ENCODE assay signal across 31 cellular contexts in the genomic region with DNA sequence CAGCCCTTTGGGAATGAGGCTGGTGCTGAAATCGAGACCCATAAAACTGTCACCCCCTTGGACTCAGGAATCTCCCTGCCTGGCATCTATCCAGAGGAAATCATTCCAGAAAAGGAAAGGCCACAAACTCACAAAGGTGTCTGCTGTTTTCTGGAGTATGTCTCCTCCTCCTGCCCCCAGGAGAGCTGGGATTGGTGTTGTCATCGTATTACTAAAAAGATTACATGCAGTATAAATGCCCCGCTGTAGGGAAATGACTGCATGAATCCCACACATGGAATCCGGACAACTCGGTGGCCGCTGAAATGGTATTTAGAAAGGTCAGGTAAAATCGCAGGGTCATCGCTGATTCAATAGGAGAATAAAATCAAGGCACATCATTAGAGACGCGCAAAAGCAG. TPM values are rescaled to one million over a fixed set of nuclear protein-coding genes. Genes with fewer than 3 reads are reported as not detected.
"Had no signal": no experiment of that assay in that cellular context is flagged by ENCODE, and none has a peak within 500 bp of the region (broad histone marks: within the 10 kb centered on the region; RNA-seq: fewer than 3 reads in every experiment).

No MANE protein-coding gene starts in this region.

- H3K27me3 ChIP-seq: gastrocnemius medialis, upper lobe of right lung, vagina had no signal

- H3K9me3 ChIP-seq: gastrocnemius medialis, left lung, mucosa of descending colon, neutrophil, prostate gland, sigmoid colon, transverse colon, upper lobe of right lung, vagina had no signal

- H3K36me3 ChIP-seq: gastrocnemius medialis, left lung, neutrophil, prostate gland, sigmoid colon, transverse colon, upper lobe of right lung, vagina had no signal

- H3K4me1 ChIP-seq: gastrocnemius medialis, left lung, parathyroid adenoma, prostate gland, transverse colon, upper lobe of right lung had no signal

- H3K9me3 Mint-ChIP-seq: endodermal cell; mesothelial cell of epicardium; naive B cell; nephron; stimulated activated naive B cell treated with anti-CD40 and anti-IgM and Interleukin-4, amounts not matched to agents 10 μg/mL and 1 μg/mL and 100 μg/mL, for 72 hours; stimulated activated naive CD8-positive, alpha-beta T cell treated with anti-CD3 and anti-CD28 coated beads, Interleukin-15, Interleukin-2, amounts not matched to agents 100 ng/mL and 50 ng/mL, for 24 hours had no signal

- H3K36me3 Mint-ChIP-seq: mesothelial cell of epicardium; naive B cell; stimulated activated naive B cell treated with anti-CD40 and anti-IgM and Interleukin-4, amounts not matched to agents 10 μg/mL and 1 μg/mL and 100 μg/mL, for 72 hours had no signal

- H3K27ac ChIP-seq: epithelial cell of prostate, gastrocnemius medialis, left lung, neutrophil, parathyroid adenoma, prostate gland, sigmoid colon, transverse colon, upper lobe of right lung, vagina had no signal

- H3K4me3 Mint-ChIP-seq: endodermal cell; mesothelial cell of epicardium; naive B cell; nephron; stimulated activated naive B cell treated with anti-CD40 and anti-IgM and Interleukin-4, amounts not matched to agents 10 μg/mL and 1 μg/mL and 100 μg/mL, for 72 hours; stimulated activated naive CD8-positive, alpha-beta T cell treated with anti-CD3 and anti-CD28 coated beads, Interleukin-15, Interleukin-2, amounts not matched to agents 100 ng/mL and 50 ng/mL, for 24 hours had no signal

- H3K4me1 Mint-ChIP-seq: naive B cell; stimulated activated naive B cell treated with anti-CD40 and anti-IgM and Interleukin-4, amounts not matched to agents 10 μg/mL and 1 μg/mL and 100 μg/mL, for 72 hours had no signal

- ATAC-seq: esophagus mucosa; gastrocnemius medialis; left cardiac atrium; left lung; mucosa of descending colon; right cardiac atrium; stimulated activated naive B cell treated with anti-CD40 and anti-IgM and Interleukin-4, amounts not matched to agents 10 μg/mL and 1 μg/mL and 100 μg/mL, for 72 hours; upper lobe of right lung had no signal

- DNase-seq: effector CD8-positive, alpha-beta T cell; foreskin fibroblast; gastrocnemius medialis; kidney; left cardiac atrium; left lung; mesenchymal stem cell; mucosa of descending colon; naive B cell; right cardiac atrium; sigmoid colon; stimulated activated CD4-positive, alpha-beta T cell treated with anti-CD3 and anti-CD28 coated beads, Interleukin-4, amount 100 ng/mL, for 24 hours; stimulated activated naive B cell treated with anti-CD40 and anti-IgM and Interleukin-4, amounts not matched to agents 10 μg/mL and 1 μg/mL and 100 μg/mL, for 72 hours; transverse colon; upper lobe of right lung had no signal

- H3K4me3 ChIP-seq: gastrocnemius medialis, left lung, mucosa of descending colon, prostate gland, sigmoid colon, transverse colon, upper lobe of right lung, vagina had no signal

- H3K27ac Mint-ChIP-seq: endodermal cell; mesothelial cell of epicardium; naive B cell; stimulated activated naive B cell treated with anti-CD40 and anti-IgM and Interleukin-4, amounts not matched to agents 10 μg/mL and 1 μg/mL and 100 μg/mL, for 72 hours; stimulated activated naive CD8-positive, alpha-beta T cell treated with anti-CD3 and anti-CD28 coated beads, Interleukin-15, Interleukin-2, amounts not matched to agents 100 ng/mL and 50 ng/mL, for 24 hours had no signal

RNA-seq across cellular contexts. Expression of a gene that starts 18.9 kb away (rescaled TPM):
- total RNA-seq: cerebellum, endodermal cell, esophagus mucosa, gastrocnemius medialis, glomerular endothelial cell, kidney, left cardiac atrium, left lung, lower leg skin, lung microvascular endothelial cell, mesothelial cell of epicardium, mucosa of descending colon, omental fat pad, right cardiac atrium, sigmoid colon, skeletal muscle tissue, transverse colon, upper lobe of right lung, vagina had no signal
